In genomic region chr18:51196116-51196810, GRCh38 we compare ENCODE assay signal across 1 cellular context.
TF ChIP-seq lines count a peak whose summit lies in the region.

No MANE protein-coding gene starts in this region.

TF ChIP-seq in K562, 482 proteins besides CTCF, POLR2A, EP300 and RAD21 (continued from another document):
- no peak for TF ChIP-seq PATZ1 (CRISPR knock-in tag; IDR thresholded peaks at IDR 0.05; ENCODE audit: borderline replicate concordance)
- no peak for TF ChIP-seq ELF2 (CRISPR knock-in tag; IDR thresholded peaks at IDR 0.05)
- TF ChIP-seq CCAR2 (IDR thresholded peaks at IDR 0.05; ENCODE audit: low read depth, low read length) = no peak
- TF ChIP-seq TCF15 (CRISPR knock-in tag; IDR thresholded peaks at IDR 0.05) = no peak
- no peak for TF ChIP-seq THRAP3 (IDR thresholded peaks at IDR 0.05; ENCODE audit: borderline replicate concordance)
- TF ChIP-seq TBP (optimal IDR thresholded peaks at IDR 0.05; ENCODE audit: low read depth, low read length) = no peak
- no peak for TF ChIP-seq MED1 (CRISPR knock-in tag; IDR thresholded peaks at IDR 0.05; ENCODE audit: borderline replicate concordance)
- no peak for TF ChIP-seq E2F3 (CRISPR knock-in tag; IDR thresholded peaks at IDR 0.05)
- no peak for TF ChIP-seq HEY1 (CRISPR knock-in tag; IDR thresholded peaks at IDR 0.05; ENCODE audit: borderline replicate concordance)
- no peak for TF ChIP-seq ZBTB9 (CRISPR knock-in tag; IDR thresholded peaks at IDR 0.05)
- no peak for TF ChIP-seq SREBF1 (IDR thresholded peaks at IDR 0.05; ENCODE audit: borderline replicate concordance, low read depth, low read length)
- TF ChIP-seq TFAP4 (CRISPR knock-in tag; IDR thresholded peaks at IDR 0.05; ENCODE audit: borderline replicate concordance) = peak; percentile 57; the same call in 1 of the 2 replicates
- no peak for TF ChIP-seq E4F1 (CRISPR knock-in tag; IDR thresholded peaks at IDR 0.05; ENCODE audit: borderline replicate concordance)
- no peak for TF ChIP-seq FOXJ3 (CRISPR knock-in tag; IDR thresholded peaks at IDR 0.05)
- TF ChIP-seq SMARCE1 (IDR thresholded peaks at IDR 0.05) = no peak
- TF ChIP-seq CXXC5 (CRISPR knock-in tag; IDR thresholded peaks at IDR 0.05) = peak; percentile 22; the same call in 1 of the 2 replicates
- no peak for TF ChIP-seq ZKSCAN3 (CRISPR knock-in tag; IDR thresholded peaks at IDR 0.05)
- TF ChIP-seq ZNF12 (CRISPR knock-in tag; IDR thresholded peaks at IDR 0.05) = no peak
- TF ChIP-seq MBD1 (CRISPR knock-in tag; IDR thresholded peaks at IDR 0.05) = no peak
- no peak for TF ChIP-seq NCOA6 (IDR thresholded peaks at IDR 0.05)
- no peak for TF ChIP-seq ARID3A (IDR thresholded peaks at IDR 0.05; ENCODE audit: borderline replicate concordance, low read depth, low read length)
- no peak for TF ChIP-seq SMAD1 (IDR thresholded peaks at IDR 0.05; ENCODE audit: low read depth, low read length, partially characterized antibody)
- TF ChIP-seq FOS (IDR thresholded peaks at IDR 0.05; ENCODE audit: extremely low read depth, insufficient read length) = no peak
- no peak for TF ChIP-seq ZNF507 (tag; conservative IDR thresholded peaks at IDR 0.05)
- TF ChIP-seq ZNF197 (CRISPR knock-in tag; IDR thresholded peaks at IDR 0.05; ENCODE audit: low read depth) = no peak
- no peak for TF ChIP-seq ZNF79 (CRISPR knock-in tag; IDR thresholded peaks at IDR 0.05; ENCODE audit: low read depth)
- TF ChIP-seq ZNF589 (CRISPR knock-in tag; IDR thresholded peaks at IDR 0.05; ENCODE audit: low read depth) = 0 out of 2 replicates have a peak, but pooled peaks have one; percentile 28
- no peak for TF ChIP-seq ZNF232 (CRISPR knock-in tag; IDR thresholded peaks at IDR 0.05)
- TF ChIP-seq NFE2L1 (tag; IDR thresholded peaks at IDR 0.05; ENCODE audit: borderline replicate concordance, low read depth) = no peak
- no peak for TF ChIP-seq LCOR (CRISPR knock-in tag; IDR thresholded peaks at IDR 0.05)
- TF ChIP-seq TAF1 (IDR thresholded peaks at IDR 0.05; ENCODE audit: control insufficient read depth, extremely low read depth, insufficient read depth, low read length, severe bottlenecking) = no peak
- no peak for TF ChIP-seq ILK (tag; IDR thresholded peaks at IDR 0.05; ENCODE audit: borderline replicate concordance, low read depth)
- no peak for TF ChIP-seq RERE (CRISPR knock-in tag; IDR thresholded peaks at IDR 0.05; ENCODE audit: borderline replicate concordance)
- no peak for TF ChIP-seq STAT5A (IDR thresholded peaks at IDR 0.05; ENCODE audit: borderline replicate concordance, low read length)
- TF ChIP-seq MCM5 (IDR thresholded peaks at IDR 0.05; ENCODE audit: low read depth) = no peak
- peak; percentile 70 for TF ChIP-seq EGR1 (conservative IDR thresholded peaks at IDR 0.05)
- TF ChIP-seq IFI16 (CRISPR knock-in tag; IDR thresholded peaks at IDR 0.05) = no peak
- peak; percentile 28; the same call in 1 of the 2 replicates for TF ChIP-seq ZFX (CRISPR knock-in tag; IDR thresholded peaks at IDR 0.05)
- no peak for TF ChIP-seq PHB2 (IDR thresholded peaks at IDR 0.05; ENCODE audit: low read depth)
- TF ChIP-seq CHD4 (IDR thresholded peaks at IDR 0.05; ENCODE audit: insufficient read depth, insufficient replicate concordance, low read depth, low read length, poor library complexity, severe bottlenecking) = no peak
- no peak for TF ChIP-seq ZNF217 (CRISPR knock-in tag; IDR thresholded peaks at IDR 0.05)
- no peak for TF ChIP-seq NBN (IDR thresholded peaks at IDR 0.05; ENCODE audit: low read depth)
